9 cellular contexts compared by ENCODE assay signal in genomic region chr2:195659114-195659513, GRCh38. TPM values are rescaled to one million over a fixed set of nuclear protein-coding genes. Genes with fewer than 3 reads are reported as not detected.
DNase-seq lines count a peak whose midpoint lies in the region; ATAC-seq and TF ChIP-seq lines count a peak whose summit lies in the region.
"Had no signal": no experiment of that assay in that cellular context is flagged by ENCODE, and none has a peak within 500 bp of the region (broad histone marks: within the 10 kb centered on the region; RNA-seq: fewer than 3 reads in every experiment).

No MANE protein-coding gene starts in this region.

- peaks cover 50% of the 10 kb centered on the region for H3K36me3 Mint-ChIP-seq in activated CD8-positive, alpha-beta T cell treated with anti-CD3 and anti-CD28 coated beads, Interleukin-2, amount 10 ng/mL, durations not matched to agents 7 days and 5 days (ENCODE audit: low read depth)
- H3K36me3 Mint-ChIP-seq in immature natural killer cell = peaks cover 0 to 3% (median 0%) of the 10 kb centered on the region in 3 donors

- peaks cover 35% of the 10 kb centered on the region for H3K4me1 Mint-ChIP-seq in activated CD8-positive, alpha-beta T cell treated with anti-CD3 and anti-CD28 coated beads, Interleukin-2, amount 10 ng/mL, durations not matched to agents 7 days and 5 days (ENCODE audit: low read depth)
- H3K4me1 Mint-ChIP-seq in immature natural killer cell = peaks cover 42 to 72% of the 10 kb centered on the region in 2 donors

- peak overlapping the region; percentile 100 for H3K27ac Mint-ChIP-seq in activated CD8-positive, alpha-beta T cell treated with anti-CD3 and anti-CD28 coated beads, Interleukin-2, amount 10 ng/mL, durations not matched to agents 7 days and 5 days
- H3K27ac Mint-ChIP-seq in immature natural killer cell = peak overlapping the region; percentile 95 to 100 (median 98)

- H3K27ac ChIP-seq in HL-60 (replicated peaks) (peak overlapping the region; percentile 97), upper lobe of left lung (peak overlapping the region; percentile 3 to 99 (median 68))

- H3K4me1 ChIP-seq in upper lobe of left lung = peaks cover 17 to 31% (median 20%) of the 10 kb centered on the region in 4 donors

- 22 to 26% methylated on average over 5 of the region's 5 CpGs for WGBS in upper lobe of left lung, 2 donors

- H3K4me3 ChIP-seq in BJ (ENCODE audit: low read depth, low read length) (peak overlapping the region; percentile 79), HL-60 (replicated peaks; ENCODE audit: insufficient read depth, low read length) (peak overlapping the region; percentile 50), upper lobe of left lung (peak overlapping the region in 3 of 4 donors; percentile 90 to 95 (median 91))
- H3K4me3 ChIP-seq: lung had no signal

- TF ChIP-seq CTCF in BJ (IDR thresholded peaks at IDR 0.05; ENCODE audit: insufficient read depth, low read depth, low read length) (no peak), HL-60 (IDR thresholded peaks at IDR 0.05; ENCODE audit: insufficient read depth, low read length) (no peak), upper lobe of left lung (IDR thresholded peaks at IDR 0.05) (no peak)

- H3K4me3 Mint-ChIP-seq in activated CD8-positive, alpha-beta T cell treated with anti-CD3 and anti-CD28 coated beads, Interleukin-2, amount 10 ng/mL, durations not matched to agents 7 days and 5 days = peak overlapping the region; percentile 98
- peak overlapping the region; percentile 96 to 99 (median 99) for H3K4me3 Mint-ChIP-seq in immature natural killer cell

- H3K36me3 ChIP-seq in BJ (ENCODE audit: control insufficient read depth, insufficient read depth, low read length) = no peaks in the 10 kb centered on the region
- H3K36me3 ChIP-seq in upper lobe of left lung = no peaks in the 10 kb centered on the region

- H3K27me3 ChIP-seq in BJ (ENCODE audit: control insufficient read depth, insufficient read depth, low read length) (no peaks in the 10 kb centered on the region), HL-60 (ENCODE audit: insufficient read depth, poor library complexity, severe bottlenecking) (no peaks in the 10 kb centered on the region), upper lobe of left lung (no peaks in the 10 kb centered on the region)

- no peaks in the 10 kb centered on the region for H3K9me3 Mint-ChIP-seq in activated CD8-positive, alpha-beta T cell treated with anti-CD3 and anti-CD28 coated beads, Interleukin-2, amount 10 ng/mL, durations not matched to agents 7 days and 5 days (ENCODE audit: insufficient read depth)
- peaks cover 0 to 1% (median 0%) of the 10 kb centered on the region in 6 donors for H3K9me3 Mint-ChIP-seq in immature natural killer cell

- peaks cover 2% of the 10 kb centered on the region for H3K27me3 Mint-ChIP-seq in activated CD8-positive, alpha-beta T cell treated with anti-CD3 and anti-CD28 coated beads, Interleukin-2, amount 10 ng/mL, durations not matched to agents 7 days and 5 days (ENCODE audit: low read depth)
- peaks cover 17 to 26% (median 19%) of the 10 kb centered on the region in 3 donors for H3K27me3 Mint-ChIP-seq in immature natural killer cell (ENCODE audit: low read depth in 3 of 3)

- POLR2A ChIA-PET in BJ (lab: Charles Lee) = no interaction called here
- POLR2A ChIA-PET in activated CD8-positive, alpha-beta T cell treated with anti-CD3 and anti-CD28 coated beads, Interleukin-2, amount 10 ng/mL, durations not matched to agents 7 days and 5 days (lab: Charles Lee) = interaction anchor here (0.7 to 6.1 kb wide), 11 partner anchors 21 to 508 kb away, joined by 3 to 215 read pairs (median 5); no protein-coding TSS in a partner anchor

- CTCF ChIA-PET in BJ (lab: Yijun Ruan, JAX) = interaction anchor here (1.5 kb wide), 1 partner anchor 175 kb away, joined by 9 read pairs; no protein-coding TSS in a partner anchor
- CTCF ChIA-PET in activated CD8-positive, alpha-beta T cell treated with anti-CD3 and anti-CD28 coated beads, Interleukin-2, amount 10 ng/mL, durations not matched to agents 7 days and 5 days (lab: Charles Lee) = interaction anchor here (0.7 to 3.7 kb wide), 28 partner anchors 9 to 518 kb away, joined by 3 to 120 read pairs (median 8); partner anchors contain the start of gene DNAH7

- H3K9me3 ChIP-seq in upper lobe of left lung = no peaks in the 10 kb centered on the region

- ATAC-seq in activated CD8-positive, alpha-beta T cell treated with anti-CD3 and anti-CD28 coated beads, Interleukin-2, amount 10 ng/mL, durations not matched to agents 7 days and 5 days = peak; percentile 2
- ATAC-seq in upper lobe of left lung (ENCODE audit: low FRiP score in 2 of 2) = no peak
- no peak for ATAC-seq in HG03520 (IDR thresholded peaks at IDR 0.05; ENCODE audit: unreplicated experiment)
- no peak for ATAC-seq in HG02840 (IDR thresholded peaks at IDR 0.05; ENCODE audit: low FRiP score, unreplicated experiment)

- no peak for TF ChIP-seq EP300 in upper lobe of left lung (IDR thresholded peaks at IDR 0.05)

- DNase-seq in BJ (ENCODE audit: low read depth) (no peak), HL-60 (ENCODE audit: low read depth in 1 of 2, low spot score in 1 of 2) (peak in 1 of 2 experiments; percentile 40), immature natural killer cell (peak; percentile 47 to 55 (median 49)), upper lobe of left lung (no peak), ecto neural progenitor cell (ENCODE audit: low spot score) (no peak)
- peak; percentile 48 for DNase-seq in activated CD8-positive, alpha-beta T cell treated with anti-CD3 and anti-CD28 coated beads, Interleukin-2, amount 10 ng/mL, durations not matched to agents 7 days and 5 days

- no peak for TF ChIP-seq POLR2A in upper lobe of left lung (IDR thresholded peaks at IDR 0.05)

RNA-seq across cellular contexts. Expression of gene SLC39A10, which starts 2.1 kb away (rescaled TPM):
- polyA plus RNA-seq in BJ (2011; rRNA removed) = 13.7 and 25.7 TPM in 2 replicates
- 26.8 and 29.7 TPM in 2 replicates for polyA minus RNA-seq in BJ (2011; rRNA and poly(A)+ RNA removed)
- 10 to 100 TPM; 49.0 to 50.9 TPM for total RNA-seq in activated CD8-positive, alpha-beta T cell treated with anti-CD3 and anti-CD28 coated beads, Interleukin-2, amount 10 ng/mL, durations not matched to agents 7 days and 5 days
- polyA plus RNA-seq in immature natural killer cell = 10 to 100 TPM; 10.2 to 18.9 (median 17.5) TPM
- 10 to 100 TPM in 5 of 6 donors, 1 to 10 TPM in 1; 4.3 to 29.0 (median 13.9) TPM for total RNA-seq in upper lobe of left lung

Comparison
In these comparisons a context has a peak if more than half of its experiments do, and no peak if none do; other contexts are left out.
1. DNase-seq: peak in activated CD8-positive, alpha-beta T cell treated with anti-CD3 and anti-CD28 coated beads, Interleukin-2, amount 10 ng/mL, durations not matched to agents 7 days and 5 days (single experiment) and immature natural killer cell (3 of 3); none in BJ (single experiment), upper lobe of left lung (0 of 2) and ecto neural progenitor cell (single experiment).
2. Peak in every context shown above with its lines, with median percentiles within 50 percentile points of each other: H3K4me3 ChIP-seq.